ENCODE assay signal across 10 cellular contexts in genomic region chr11:134244593-134244992, GRCh38. TPM values are rescaled to one million over a fixed set of nuclear protein-coding genes. Genes with fewer than 3 reads are reported as not detected.
A peak's percentile ranks its signal among the peaks of the same experiment; 100 is the strongest.
DNase-seq lines count a peak whose midpoint lies in the region; ATAC-seq, FAIRE-seq and TF ChIP-seq lines count a peak whose summit lies in the region.
"Had no signal": no experiment of that assay in that cellular context is flagged by ENCODE, and none has a peak within 500 bp of the region (broad histone marks: within the 10 kb centered on the region; RNA-seq: fewer than 3 reads in every experiment).

No MANE protein-coding gene starts in this region.

- peak; percentile 75 for FAIRE-seq in GM18507 (lab: Jason Lieb, UNC)

- H3K4me1 ChIP-seq in upper lobe of right lung = no peaks in the 10 kb centered on the region
- H3K4me1 ChIP-seq: suprapubic skin had no signal

- DNase-seq in AG10803 (ENCODE audit: low read depth) = peak; percentile 27
- DNase-seq in GM18507 (ENCODE audit: extremely low spot score, insufficient read length, low read depth) = no peak
- peak; percentile 34 for DNase-seq in SW480 (ENCODE audit: low spot score)
- no peak for DNase-seq in left cardiac atrium
- DNase-seq in upper lobe of right lung = no peak
- no peak for DNase-seq in T1000 (lab: John Stamatoyannopoulos, UW)

- H3K36me3 ChIP-seq in upper lobe of right lung = peaks cover 92% of the 10 kb centered on the region

- H3K27me3 ChIP-seq in upper lobe of right lung = no peaks in the 10 kb centered on the region
- H3K27me3 ChIP-seq: suprapubic skin had no signal

- no peak overlapping the region for H3K27ac ChIP-seq in upper lobe of right lung
- H3K27ac ChIP-seq: suprapubic skin had no signal

- peak; percentile 52 for TF ChIP-seq CTCF in AG10803 (conservative IDR thresholded peaks at IDR 0.05; ENCODE audit: low read length)
- TF ChIP-seq CTCF in upper lobe of right lung (IDR thresholded peaks at IDR 0.05) = peak; percentile 35

- ATAC-seq in HG03045 (IDR thresholded peaks at IDR 0.05; ENCODE audit: unreplicated experiment) (peak; percentile 61), left cardiac atrium (peak; percentile 10 to 39), upper lobe of right lung (peak; percentile 41), HG02642 (IDR thresholded peaks at IDR 0.05; ENCODE audit: poor library complexity, unreplicated experiment) (no peak)

- no peaks in the 10 kb centered on the region for H3K9me3 ChIP-seq in upper lobe of right lung
- H3K9me3 ChIP-seq: suprapubic skin had no signal

- H3K4me3 ChIP-seq in AG10803 (ENCODE audit: low read length) (no peak overlapping the region), upper lobe of right lung (no peak overlapping the region)
- H3K4me3 ChIP-seq: suprapubic skin had no signal

- intact Hi-C loops in left cardiac atrium (cut with DNase I) = no loop called here
- intact Hi-C loops in upper lobe of right lung (cut with DNase I) = no loop called here

RNA-seq across cellular contexts. Expression of gene THYN1, which starts 8.6 kb away (rescaled TPM):
- total RNA-seq in left cardiac atrium = 10 to 100 TPM; 32.5 to 37.1 TPM
- 33.8 TPM for total RNA-seq in upper lobe of right lung

RNA-seq across cellular contexts. Expression of gene ACAD8, which starts 8.8 kb away (rescaled TPM):
- total RNA-seq in left cardiac atrium (10 to 100 TPM; 25.7 to 27.3 TPM), upper lobe of right lung (44.8 TPM)

RNA-seq across cellular contexts. Expression of gene VPS26B, which starts 20.1 kb away (rescaled TPM):
- 10 to 100 TPM; 25.7 to 29.4 TPM for total RNA-seq in left cardiac atrium
- total RNA-seq in upper lobe of right lung = 37.2 TPM

RNA-seq across cellular contexts. Expression of gene NCAPD3, which starts 20.8 kb away (rescaled TPM):
- total RNA-seq in left cardiac atrium = 10 to 100 TPM in 1 of 2 donors, 1 to 10 TPM in 1; 9.4 to 11.5 TPM
- total RNA-seq in upper lobe of right lung = 17.3 TPM

RNA-seq across cellular contexts. Expression of gene GLB1L3, which starts 31.6 kb away (rescaled TPM):
- total RNA-seq in left cardiac atrium (not detected), upper lobe of right lung (0.43 TPM)
- total RNA-seq: glomerular endothelial cell had no signal

Comparison
In these comparisons a context has a peak if more than half of its experiments do, and no peak if none do; other contexts are left out.
1. DNase-seq: peak in AG10803 (single experiment) and SW480 (single experiment); none in GM18507 (single experiment), left cardiac atrium (single experiment), upper lobe of right lung (single experiment) and T1000 (single experiment).